1 cellular context compared by ENCODE assay signal in the genomic region with DNA sequence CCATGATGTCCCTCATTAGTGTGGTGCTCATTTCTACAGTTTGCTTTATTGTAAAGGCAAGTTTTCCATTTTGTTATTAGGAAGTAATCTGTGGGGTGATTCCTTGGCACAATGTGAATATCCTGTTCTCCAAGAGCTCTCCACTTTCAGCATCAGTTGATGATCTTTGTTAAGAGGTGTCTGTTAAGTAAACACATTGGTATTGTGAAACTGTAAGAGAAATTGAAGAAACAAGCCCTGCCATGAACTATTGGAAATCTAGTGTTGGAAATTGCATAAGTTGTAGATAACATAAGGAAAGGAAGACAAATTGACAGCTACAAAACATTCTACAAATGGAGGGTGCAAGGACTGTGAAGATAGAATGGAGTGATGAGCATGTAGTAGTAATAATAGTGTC.
TF ChIP-seq lines count a peak whose summit lies in the region.

No MANE protein-coding gene starts in this region.

TF ChIP-seq in HepG2, 621 proteins besides CTCF, POLR2A, EP300 and RAD21:
- TF ChIP-seq, protein P1, sequence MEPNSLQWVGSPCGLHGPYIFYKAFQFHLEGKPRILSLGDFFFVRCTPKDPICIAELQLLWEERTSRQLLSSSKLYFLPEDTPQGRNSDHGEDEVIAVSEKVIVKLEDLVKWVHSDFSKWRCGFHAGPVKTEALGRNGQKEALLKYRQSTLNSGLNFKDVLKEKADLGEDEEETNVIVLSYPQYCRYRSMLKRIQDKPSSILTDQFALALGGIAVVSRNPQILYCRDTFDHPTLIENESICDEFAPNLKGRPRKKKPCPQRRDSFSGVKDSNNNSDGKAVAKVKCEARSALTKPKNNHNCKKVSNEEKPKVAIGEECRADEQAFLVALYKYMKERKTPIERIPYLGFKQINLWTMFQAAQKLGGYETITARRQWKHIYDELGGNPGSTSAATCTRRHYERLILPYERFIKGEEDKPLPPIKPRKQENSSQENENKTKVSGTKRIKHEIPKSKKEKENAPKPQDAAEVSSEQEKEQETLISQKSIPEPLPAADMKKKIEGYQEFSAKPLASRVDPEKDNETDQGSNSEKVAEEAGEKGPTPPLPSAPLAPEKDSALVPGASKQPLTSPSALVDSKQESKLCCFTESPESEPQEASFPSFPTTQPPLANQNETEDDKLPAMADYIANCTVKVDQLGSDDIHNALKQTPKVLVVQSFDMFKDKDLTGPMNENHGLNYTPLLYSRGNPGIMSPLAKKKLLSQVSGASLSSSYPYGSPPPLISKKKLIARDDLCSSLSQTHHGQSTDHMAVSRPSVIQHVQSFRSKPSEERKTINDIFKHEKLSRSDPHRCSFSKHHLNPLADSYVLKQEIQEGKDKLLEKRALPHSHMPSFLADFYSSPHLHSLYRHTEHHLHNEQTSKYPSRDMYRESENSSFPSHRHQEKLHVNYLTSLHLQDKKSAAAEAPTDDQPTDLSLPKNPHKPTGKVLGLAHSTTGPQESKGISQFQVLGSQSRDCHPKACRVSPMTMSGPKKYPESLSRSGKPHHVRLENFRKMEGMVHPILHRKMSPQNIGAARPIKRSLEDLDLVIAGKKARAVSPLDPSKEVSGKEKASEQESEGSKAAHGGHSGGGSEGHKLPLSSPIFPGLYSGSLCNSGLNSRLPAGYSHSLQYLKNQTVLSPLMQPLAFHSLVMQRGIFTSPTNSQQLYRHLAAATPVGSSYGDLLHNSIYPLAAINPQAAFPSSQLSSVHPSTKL (CRISPR knock-in tag; IDR thresholded peaks at IDR 0.05), result 0 out of 2 replicates have a peak, but pooled peaks have one; percentile 21
- TF ChIP-seq, protein P2, sequence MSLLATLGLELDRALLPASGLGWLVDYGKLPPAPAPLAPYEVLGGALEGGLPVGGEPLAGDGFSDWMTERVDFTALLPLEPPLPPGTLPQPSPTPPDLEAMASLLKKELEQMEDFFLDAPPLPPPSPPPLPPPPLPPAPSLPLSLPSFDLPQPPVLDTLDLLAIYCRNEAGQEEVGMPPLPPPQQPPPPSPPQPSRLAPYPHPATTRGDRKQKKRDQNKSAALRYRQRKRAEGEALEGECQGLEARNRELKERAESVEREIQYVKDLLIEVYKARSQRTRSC (CRISPR knock-in tag; IDR thresholded peaks at IDR 0.05; ENCODE audit: low read depth), result no peak
- TF ChIP-seq CREB1 (IDR thresholded peaks at IDR 0.05) (no peak), CREB1 (CRISPR knock-in tag; IDR thresholded peaks at IDR 0.05) (0 out of 2 replicates have a peak, but pooled peaks have one; percentile 16), FOXP1 (IDR thresholded peaks at IDR 0.05) (no peak), FOXP1 (CRISPR knock-in tag; IDR thresholded peaks at IDR 0.05) (no peak), FOXA3 (CRISPR knock-in tag; IDR thresholded peaks at IDR 0.05) (peak; percentile 46; the same call in 1 of the 2 replicates), BCL6 (CRISPR knock-in tag; IDR thresholded peaks at IDR 0.05) (peak; percentile 27; the same call in 1 of the 2 replicates), ZNF24 (IDR thresholded peaks at IDR 0.05) (no peak), ZNF607 (CRISPR knock-in tag; IDR thresholded peaks at IDR 0.05; ENCODE audit: borderline replicate concordance) (no peak), FOXA1 (IDR thresholded peaks at IDR 0.05) (no peak), FOXA1 (CRISPR knock-in tag; IDR thresholded peaks at IDR 0.05) (0 out of 2 replicates have a peak, but pooled peaks have one; percentile 46), GATAD2A (CRISPR knock-in tag; IDR thresholded peaks at IDR 0.05) (peak; percentile 47; the same call in 1 of the 2 replicates), SP4 (CRISPR knock-in tag; IDR thresholded peaks at IDR 0.05) (no peak), ZNF737 (CRISPR knock-in tag; IDR thresholded peaks at IDR 0.05; ENCODE audit: borderline replicate concordance) (no peak), GLI4 (CRISPR knock-in tag; IDR thresholded peaks at IDR 0.05; ENCODE audit: borderline replicate concordance) (no peak), HDAC1 (CRISPR knock-in tag; IDR thresholded peaks at IDR 0.05) (no peak), NR2F6 (IDR thresholded peaks at IDR 0.05) (no peak), NR2F6 (CRISPR knock-in tag; IDR thresholded peaks at IDR 0.05) (no peak), HNRNPH1 (optimal IDR thresholded peaks at IDR 0.05; ENCODE audit: low read depth, low read length) (no peak), CEBPG (CRISPR knock-in tag; IDR thresholded peaks at IDR 0.05) (peak; percentile 74), CEBPB (IDR thresholded peaks at IDR 0.05; ENCODE audit: borderline replicate concordance, low read depth, low read length) (peak; percentile 81), SOX6 (IDR thresholded peaks at IDR 0.05) (no peak), SOX6 (CRISPR knock-in tag; IDR thresholded peaks at IDR 0.05) (peak; percentile 37; the same call in 1 of the 2 replicates), ZNF33A (CRISPR knock-in tag; IDR thresholded peaks at IDR 0.05; ENCODE audit: borderline replicate concordance) (no peak), SNAI1 (CRISPR knock-in tag; IDR thresholded peaks at IDR 0.05; ENCODE audit: borderline replicate concordance) (no peak)
